ENCODE assay signal across 8 cellular contexts in the genomic region with DNA sequence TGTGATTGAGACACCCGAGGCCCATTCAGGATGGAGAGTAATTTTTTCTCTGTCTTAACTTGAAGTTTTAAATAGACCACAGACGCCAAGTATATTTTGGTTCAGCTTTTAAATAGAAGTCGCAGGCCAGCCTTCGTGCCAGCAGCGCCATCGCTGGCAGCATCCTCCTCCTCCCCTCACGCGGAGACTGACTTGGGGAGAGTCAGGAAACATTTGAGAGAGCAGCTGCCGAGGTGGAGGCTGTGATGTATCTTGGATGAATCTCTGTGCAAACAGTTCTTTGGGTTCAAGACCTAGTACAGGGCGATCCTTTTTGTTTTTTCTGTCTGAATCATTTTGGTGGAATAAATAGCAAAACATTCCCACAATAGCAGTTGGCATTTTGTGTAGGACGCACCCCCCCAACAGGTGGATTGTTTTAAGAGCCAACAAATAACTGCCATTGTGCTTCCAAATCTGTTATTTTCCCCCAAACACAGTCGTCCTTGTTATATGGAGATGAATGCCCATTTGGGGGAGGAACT. TPM values are rescaled to one million over a fixed set of nuclear protein-coding genes. Genes with fewer than 3 reads are reported as not detected.
DNase-seq lines count a peak whose midpoint lies in the region; ATAC-seq and TF ChIP-seq lines count a peak whose summit lies in the region.

No MANE protein-coding gene starts in this region.

- H3K36me3 ChIP-seq in lower lobe of right lung = no peaks in the 10 kb centered on the region

- peak; percentile 20 for TF ChIP-seq CTCF in GM10266 (IDR thresholded peaks at IDR 0.05; ENCODE audit: control insufficient read depth, insufficient read depth, low read depth, missing control alignments)
- TF ChIP-seq CTCF in lower lobe of right lung (IDR thresholded peaks at IDR 0.05) = no peak

- intact Hi-C loops in lower lobe of right lung (cut with DNase I) = no loop called here

- ATAC-seq in lower lobe of right lung (peak; percentile 23 to 43), GM18861 (IDR thresholded peaks at IDR 0.05; ENCODE audit: unreplicated experiment) (no peak), GM21528 (IDR thresholded peaks at IDR 0.05; ENCODE audit: low FRiP score, unreplicated experiment) (no peak)

- DNase-seq in GM10266 (ENCODE audit: extremely low spot score) (no peak), M059J (ENCODE audit: low read depth) (peak; percentile 31), ecto neural progenitor cell (ENCODE audit: low spot score) (peak; percentile 65), lower lobe of right lung (peak; percentile 51)
- peak; percentile 57 for DNase-seq in activated CD4-positive, alpha-beta T cell treated with anti-CD3 and anti-CD28 coated beads for 48 hours
- peak; percentile 10 for DNase-seq in stimulated activated CD8-positive, alpha-beta memory T cell treated with anti-CD3 and anti-CD28 coated beads, Interleukin-12 subunit alpha, Interleukin-12 subunit beta, amount 100 ng/mL, for 4 hours (ENCODE audit: low read depth)

- no peaks in the 10 kb centered on the region for H3K9me3 ChIP-seq in lower lobe of right lung

- H3K27me3 ChIP-seq in lower lobe of right lung (ENCODE audit: low read depth) = no peaks in the 10 kb centered on the region

- H3K27ac ChIP-seq in lower lobe of right lung = no peak overlapping the region

- peak overlapping the region; percentile 60 for H3K4me3 ChIP-seq in lower lobe of right lung

- peaks cover 13% of the 10 kb centered on the region for H3K4me1 ChIP-seq in lower lobe of right lung

RNA-seq across cellular contexts. Expression of gene DMC1, which starts 0.9 kb away (rescaled TPM):
- 0.10 TPM in 1 of 2 replicates, not detected in the other for total RNA-seq in M059J (2014; rRNA removed; shearing (Covaris generic))
- 0.97 TPM for total RNA-seq in lower lobe of right lung

Comparison
In these comparisons a context has a peak if more than half of its experiments do, and no peak if none do; other contexts are left out.
1. ATAC-seq: peak in lower lobe of right lung (2 of 2); none in GM18861 (single experiment) and GM21528 (single experiment).